26 cellular contexts compared by ENCODE assay signal in the genomic region with DNA sequence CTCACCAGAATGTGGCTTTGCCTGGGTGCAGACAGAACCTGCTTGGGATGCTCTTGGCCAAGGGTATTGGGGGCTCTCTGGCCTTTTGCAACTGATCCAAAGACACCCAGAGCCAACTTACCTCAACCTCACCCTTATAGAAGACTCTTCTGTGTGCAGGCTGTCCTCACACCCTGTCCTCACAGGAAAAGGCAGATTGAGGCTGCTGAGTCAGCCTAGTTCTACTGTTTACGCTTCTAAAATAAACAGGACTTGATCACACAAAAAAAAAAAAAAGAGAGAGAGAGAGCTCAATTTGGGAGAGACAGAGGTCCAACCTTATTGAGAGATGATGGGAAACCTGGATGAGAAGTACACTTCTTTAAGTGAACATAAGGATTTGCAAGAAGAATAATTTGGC. TPM values are rescaled to one million over a fixed set of nuclear protein-coding genes. Genes with fewer than 3 reads are reported as not detected.
A peak's percentile ranks its signal among the peaks of the same experiment; 100 is the strongest.
DNase-seq lines count a peak whose midpoint lies in the region; ATAC-seq and TF ChIP-seq lines count a peak whose summit lies in the region.
"Had no signal": no experiment of that assay in that cellular context is flagged by ENCODE, and none has a peak within 500 bp of the region (broad histone marks: within the 10 kb centered on the region; RNA-seq: fewer than 3 reads in every experiment).

No MANE protein-coding gene starts in this region.

- no peaks in the 10 kb centered on the region for H3K79me2 ChIP-seq in MM.1S (ENCODE audit: low read length)

- no peak overlapping the region for H3K27ac ChIP-seq in breast epithelium
- peak overlapping the region; percentile 44; the same call in 1 of the 2 replicates for H3K27ac ChIP-seq in MM.1S (ENCODE audit: low read length)
- H3K27ac ChIP-seq in psoas muscle = no peak overlapping the region
- H3K27ac ChIP-seq: A549, adrenal gland, foreskin keratinocyte, heart right ventricle, thoracic aorta, vagina had no signal

- no peaks in the 10 kb centered on the region for H3K36me3 Mint-ChIP-seq in MCF 10A (ENCODE audit: insufficient read depth, unreplicated experiment)
- H3K36me3 Mint-ChIP-seq: brain, IgD-negative memory B cell had no signal

- POLR2A ChIA-PET in MCF 10A (lab: Yijun Ruan, JAX) = interaction anchor here (1.1 kb wide), 1 partner anchor 9 kb away, joined by 3 read pairs; no protein-coding TSS in a partner anchor

- ATAC-seq in GM19324 (IDR thresholded peaks at IDR 0.05; ENCODE audit: low FRiP score, unreplicated experiment) = no peak
- no peak for ATAC-seq in GM18498 (IDR thresholded peaks at IDR 0.05; ENCODE audit: unreplicated experiment)
- no peak for ATAC-seq in psoas muscle
- ATAC-seq: A549; activated CD8-positive, alpha-beta memory T cell treated with anti-CD3 and anti-CD28 coated beads, Interleukin-2, amount 10 ng/mL, durations not matched to agents 7 days and 5 days; foreskin keratinocyte; heart right ventricle; stimulated activated naive CD8-positive, alpha-beta T cell treated with anti-CD3 and anti-CD28 coated beads, Interleukin-15, Interleukin-2, amounts not matched to agents 100 U/mL and 50 U/mL, for 24 hours had no signal

- H3K9me2 ChIP-seq in MM.1S (replicated peaks; ENCODE audit: insufficient read depth, low read length) = no peaks in the 10 kb centered on the region

- H3K4me2 ChIP-seq in MM.1S (ENCODE audit: low read depth, low read length) = peak overlapping the region; percentile 13; the same call in 1 of the 2 replicates
- H3K4me2 ChIP-seq: A549 had no signal

- WGBS in psoas muscle, 3 donors = 46 to 58% (median 57%) methylated on average over 1 of the region's 1 CpG

- CTCF ChIA-PET in MCF 10A (lab: Yijun Ruan, JAX) = no interaction called here

- no TSS peak for BruUV-seq in MCF 10A (replicated peaks; lab: Mats Ljungman, UMichigan)

- H3K9ac ChIP-seq in MM.1S (ENCODE audit: low read length) = no peak overlapping the region

- H3F3A ChIP-seq in MM.1S (ENCODE audit: insufficient read depth, low read length) = no peaks in the 10 kb centered on the region

- H3K36me3 ChIP-seq in breast epithelium = no peaks in the 10 kb centered on the region
- H3K36me3 ChIP-seq in MM.1S (replicated peaks; ENCODE audit: insufficient read depth, low read length) = no peaks in the 10 kb centered on the region
- no peaks in the 10 kb centered on the region for H3K36me3 ChIP-seq in psoas muscle (ENCODE audit: insufficient read depth in 1 of 2, low read depth in 1 of 2)
- H3K36me3 ChIP-seq: adrenal gland, HAP-1, heart right ventricle, thoracic aorta, vagina had no signal

- H3K4me3 ChIP-seq in breast epithelium = no peak overlapping the region
- no peak overlapping the region for H3K4me3 ChIP-seq in MM.1S (ENCODE audit: low read length)
- no peak overlapping the region for H3K4me3 ChIP-seq in psoas muscle
- H3K4me3 ChIP-seq: A549, adrenal gland, HAP-1, heart right ventricle, thoracic aorta, vagina had no signal

- intact Hi-C loops in MCF 10A (cut with micrococcal nuclease) (no loop called here), breast epithelium (cut with DNase I; ENCODE audit: low total_unique reads) (no loop called here), psoas muscle (cut with DNase I) (no loop called here)

- no peak overlapping the region for H2AFZ ChIP-seq in MM.1S (ENCODE audit: low read length)

- H3K4me1 Mint-ChIP-seq in MCF 10A (ENCODE audit: insufficient read depth, unreplicated experiment) = peaks cover 6% of the 10 kb centered on the region
- H3K4me1 Mint-ChIP-seq: activated B cell treated with CpG ODN at 0.5 μM for 24 hours, B cell, brain, IgD-negative memory B cell had no signal

- no peak for TF ChIP-seq CTCF in MCF 10A (IDR thresholded peaks at IDR 0.05; ENCODE audit: unreplicated experiment)
- TF ChIP-seq CTCF in breast epithelium (IDR thresholded peaks at IDR 0.05) = no peak
- no peak for TF ChIP-seq CTCF in MM.1S (IDR thresholded peaks at IDR 0.05; ENCODE audit: low read length)
- no peak for TF ChIP-seq CTCF in psoas muscle (IDR thresholded peaks at IDR 0.05)

- H3K27ac Mint-ChIP-seq in MCF 10A (ENCODE audit: low read depth, unreplicated experiment) = no peak overlapping the region
- H3K27ac Mint-ChIP-seq: activated B cell treated with CpG ODN at 0.5 μM for 24 hours; activated CD8-positive, alpha-beta memory T cell treated with anti-CD3 and anti-CD28 coated beads, Interleukin-2, amount 10 ng/mL, durations not matched to agents 7 days and 5 days; B cell; brain; IgD-negative memory B cell had no signal

- H3K4me3 Mint-ChIP-seq in MCF 10A (ENCODE audit: unreplicated experiment) = no peak overlapping the region
- H3K4me3 Mint-ChIP-seq: activated B cell treated with CpG ODN at 0.5 μM for 24 hours; activated CD8-positive, alpha-beta memory T cell treated with anti-CD3 and anti-CD28 coated beads, Interleukin-2, amount 10 ng/mL, durations not matched to agents 7 days and 5 days; B cell; brain; IgD-negative memory B cell had no signal

- no peaks in the 10 kb centered on the region for H4K20me1 ChIP-seq in MM.1S (ENCODE audit: insufficient read depth, low read length)

- H3K4me1 ChIP-seq in breast epithelium (no peaks in the 10 kb centered on the region), MM.1S (ENCODE audit: low read length) (peaks cover 12% of the 10 kb centered on the region), psoas muscle (no peaks in the 10 kb centered on the region)
- H3K4me1 ChIP-seq: A549, adrenal gland, foreskin keratinocyte, HAP-1, heart right ventricle, vagina had no signal

- H3K9me3 ChIP-seq in breast epithelium (no peaks in the 10 kb centered on the region), MM.1S (replicated peaks; ENCODE audit: insufficient read depth, low read length) (no peaks in the 10 kb centered on the region), psoas muscle (no peaks in the 10 kb centered on the region)
- H3K9me3 ChIP-seq: A549, adrenal gland, HAP-1, thoracic aorta, vagina had no signal

- DNase-seq in MCF 10A (ENCODE audit: unreplicated experiment) = peak; percentile 5
- DNase-seq in breast epithelium (ENCODE audit: low spot score in 2 of 2) = no peak
- peak; percentile 44 for DNase-seq in MM.1S
- DNase-seq in fibroblast of peridontal ligament (ENCODE audit: extremely low read depth) = peak; percentile 1
- DNase-seq in glomerular visceral epithelial cell (ENCODE audit: extremely low spot score) = no peak
- no peak for DNase-seq in psoas muscle
- DNase-seq: activated B cell treated with CpG ODN at 0.5 μM for 24 hours; activated CD8-positive, alpha-beta memory T cell treated with anti-CD3 and anti-CD28 coated beads, Interleukin-2, amount 10 ng/mL, durations not matched to agents 7 days and 5 days; activated naive CD4-positive, alpha-beta T cell treated with Interleukin-2 at 50 U/mL for 16 hours; activated T-cell treated with anti-CD3 and anti-CD28 coated beads, Interleukin-2, amount 50 U/mL, for 48 hours; adrenal gland; effector memory CD4-positive, alpha-beta T cell; heart right ventricle; NCI-H1417; NCI-H524 treated with DMSO at 0.1 percent for 48 hours; stimulated activated naive CD8-positive, alpha-beta T cell treated with anti-CD3 and anti-CD28 coated beads, Interleukin-15, Interleukin-2, amounts not matched to agents 100 U/mL and 50 U/mL, for 24 hours had no signal

- no peaks in the 10 kb centered on the region for H3K9me3 Mint-ChIP-seq in MCF 10A (ENCODE audit: unreplicated experiment)

- no peaks in the 10 kb centered on the region for H3K27me3 Mint-ChIP-seq in MCF 10A (ENCODE audit: insufficient read depth, unreplicated experiment)
- H3K27me3 Mint-ChIP-seq: activated B cell treated with CpG ODN at 0.5 μM for 24 hours, brain had no signal

- H3K27me3 ChIP-seq in breast epithelium (no peaks in the 10 kb centered on the region), MM.1S (replicated peaks; ENCODE audit: insufficient read depth, low read length) (no peaks in the 10 kb centered on the region), psoas muscle (ENCODE audit: insufficient read depth in 3 of 3, low read length in 2 of 3) (no peaks in the 10 kb centered on the region)
- H3K27me3 ChIP-seq: adrenal gland, foreskin keratinocyte, heart right ventricle, vagina had no signal

- TF ChIP-seq POLR2A in breast epithelium (IDR thresholded peaks at IDR 0.05) = no peak

RNA-seq across cellular contexts. Expression of a gene that starts 26.7 kb away (rescaled TPM):
- total RNA-seq in MCF 10A (2022) = 16.8 and 20.8 TPM in 2 replicates
- 10 to 100 TPM; 33.9 to 38.8 (median 36.4) TPM for total RNA-seq in breast epithelium
- total RNA-seq in psoas muscle = 10 to 100 TPM; 17.6 to 30.7 (median 23.8) TPM
- 10 to 100 TPM; 20.7 to 29.0 (median 23.2) TPM for polyA plus RNA-seq in psoas muscle

RNA-seq across cellular contexts. Expression of a gene that starts 26.8 kb away (rescaled TPM):
- total RNA-seq in MCF 10A (2022) (5.9 and 16.4 TPM in 2 replicates), breast epithelium (1 to 10 TPM in 2 of 3 donors, under 1 TPM in 1; 0.16 to 1.6 (median 1.3) TPM), psoas muscle (1 to 10 TPM in 1 of 4 donors, under 1 TPM in 3; 0.14 to 1.5 (median 0.32) TPM)
- under 1 TPM; 0.11 to 0.25 (median 0.21) TPM for polyA plus RNA-seq in psoas muscle
- total RNA-seq: thoracic aorta had no signal

Comparison
In these comparisons a context has a peak if more than half of its experiments do, and no peak if none do; other contexts are left out.
1. DNase-seq: peak in MCF 10A (single experiment), MM.1S (single experiment) and fibroblast of peridontal ligament (single experiment); none in breast epithelium (0 of 2), glomerular visceral epithelial cell (single experiment) and psoas muscle (0 of 2).